8 cellular contexts compared by ENCODE assay signal in the genomic region with DNA sequence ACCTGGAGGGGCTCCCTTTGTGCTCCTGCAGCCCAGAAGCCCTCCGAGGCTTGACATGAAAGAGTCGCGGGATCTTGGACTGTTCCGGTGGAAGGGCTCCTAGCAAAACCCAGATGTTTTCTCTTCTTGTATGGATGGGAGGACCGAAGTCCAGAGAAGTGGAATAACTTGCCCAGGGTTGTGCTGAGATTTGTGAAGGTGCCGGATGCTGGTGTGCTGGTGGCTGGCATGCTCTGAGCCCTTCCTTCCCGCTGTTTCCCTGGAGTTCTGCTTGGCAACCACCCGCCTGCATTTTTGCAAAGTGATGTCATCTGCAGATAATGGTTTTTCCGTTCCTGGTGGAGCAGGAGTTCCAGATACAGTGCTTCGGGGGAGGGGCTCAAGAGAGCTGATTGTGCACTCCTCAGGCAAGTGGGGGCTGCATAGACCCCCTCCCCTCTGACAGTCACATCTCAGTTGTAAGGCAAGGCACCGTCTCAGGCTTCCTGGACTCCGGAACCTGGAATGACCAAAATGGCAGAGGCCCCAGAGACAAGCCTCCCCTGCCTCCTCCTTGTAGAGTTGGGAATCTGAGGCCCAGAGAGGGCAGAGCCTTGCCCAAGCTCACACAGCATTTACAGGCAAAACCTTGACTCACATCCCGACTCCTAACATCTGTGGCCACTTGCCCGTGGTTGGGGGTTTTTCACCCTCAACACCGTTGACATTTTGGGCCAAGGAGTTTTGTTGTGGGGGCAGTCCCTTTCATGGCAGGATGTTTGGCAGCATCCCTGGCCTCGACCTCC.
DNase-seq lines count a peak whose midpoint lies in the region; TF ChIP-seq lines count a peak whose summit lies in the region.

No MANE protein-coding gene starts in this region.

- DNase-seq in DMS153 (lab: John Stamatoyannopoulos, UW): peak; percentile 71
- peak; percentile 94 for DNase-seq in LHCN-M2 (ENCODE audit: low read depth)
- peak; percentile 93 for DNase-seq in astrocyte of the spinal cord (ENCODE audit: low read depth, low spot score)
- peak; percentile 70 for DNase-seq in iPS-NIHi11 (ENCODE audit: low spot score)
- peak; percentile 50 for DNase-seq in smooth muscle cell of the brain vasculature (ENCODE audit: low read depth, low spot score)
- no peak for DNase-seq in NCI-H128 (lab: John Stamatoyannopoulos, UW; ENCODE audit: unreplicated experiment)
- no peak for DNase-seq in NCI-H187 (lab: John Stamatoyannopoulos, UW)
- no peak for DNase-seq in activated gamma-delta T cell treated with Interleukin-2 at 50 U/mL for 16 hours

- no peak overlapping the region for H3K4me3 ChIP-seq in astrocyte of the spinal cord (ENCODE audit: low read depth, low read length)

- no peak for TF ChIP-seq CTCF in astrocyte of the spinal cord (IDR thresholded peaks at IDR 0.05; ENCODE audit: low read depth, low read length)

- in situ Hi-C loops in astrocyte of the spinal cord (cut with HindIII; ENCODE audit: low sequenced_read_pairs): no loop called here

Comparison
In these comparisons a context has a peak if more than half of its experiments do, and no peak if none do; other contexts are left out.
1. DNase-seq: peak in DMS153 (single experiment), LHCN-M2 (single experiment), astrocyte of the spinal cord (single experiment), iPS-NIHi11 (single experiment) and smooth muscle cell of the brain vasculature (single experiment); none in NCI-H128 (single experiment), NCI-H187 (0 of 2) and activated gamma-delta T cell treated with Interleukin-2 at 50 U/mL for 16 hours (single experiment).